ENCODE assay signal across 19 cellular contexts in the genomic region with DNA sequence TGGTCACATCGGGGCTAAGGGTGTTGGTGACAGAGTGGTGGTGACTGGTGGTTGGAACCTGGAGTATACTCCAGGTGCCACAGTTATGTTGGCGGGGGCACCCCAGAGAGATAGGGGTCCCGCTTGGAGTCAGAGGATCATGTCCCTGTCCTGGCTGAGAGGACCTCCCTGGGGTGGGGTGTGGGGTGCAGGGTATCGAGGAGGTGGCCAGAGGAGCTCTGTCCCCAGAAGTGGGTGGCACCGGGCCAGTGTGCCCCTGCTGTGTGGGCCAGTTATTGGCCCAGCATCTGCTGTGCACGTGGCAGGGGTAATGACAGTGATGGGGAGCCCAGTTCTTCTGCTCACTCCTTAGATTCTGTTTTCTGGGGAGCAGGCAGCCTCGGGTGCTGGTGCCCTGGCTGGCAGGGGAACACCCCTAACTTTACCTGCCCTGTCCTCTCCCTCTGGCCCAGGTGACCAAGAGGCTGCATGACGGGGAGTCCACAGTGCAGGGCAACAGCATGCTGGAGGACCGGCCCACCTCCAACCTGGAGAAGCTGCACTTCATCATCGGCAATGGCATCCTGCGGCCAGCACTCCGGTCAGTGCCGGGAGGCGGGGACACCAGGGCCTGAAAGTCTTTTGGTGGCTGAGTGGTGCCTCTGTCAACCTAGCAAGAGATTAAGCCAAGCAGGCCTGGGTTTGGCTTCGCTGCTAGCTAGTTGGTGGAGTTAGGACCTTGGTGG. TPM values are rescaled to one million over a fixed set of nuclear protein-coding genes. Genes with fewer than 3 reads are reported as not detected.
DNase-seq lines count a peak whose midpoint lies in the region; ATAC-seq, FAIRE-seq and TF ChIP-seq lines count a peak whose summit lies in the region.
"Had no signal": no experiment of that assay in that cellular context is flagged by ENCODE, and none has a peak within 500 bp of the region (broad histone marks: within the 10 kb centered on the region; RNA-seq: fewer than 3 reads in every experiment).

No MANE protein-coding gene starts in this region.

- no peak overlapping the region for H3K18ac ChIP-seq in neuronal stem cell (ENCODE audit: low read length)

- peak overlapping the region; percentile 58 for H3K23ac ChIP-seq in neuronal stem cell (ENCODE audit: low read depth, low read length, poor library complexity)

- H3K36me3 ChIP-seq in neuronal stem cell (replicated peaks in 1 of 2; ENCODE audit: control insufficient read depth in 2 of 2, insufficient read depth in 2 of 2, low read length in 2 of 2) (no peaks in the 10 kb centered on the region), A673 (ENCODE audit: insufficient read depth, low read length, poor library complexity, severe bottlenecking) (no peaks in the 10 kb centered on the region)

- no peak overlapping the region for H4K8ac ChIP-seq in neuronal stem cell (ENCODE audit: low read depth, low read length)

- H3K4me3 ChIP-seq in neuronal stem cell (ENCODE audit: low read length in 2 of 2) (no peak overlapping the region), A673 (ENCODE audit: low read depth, low read length, poor library complexity, severe bottlenecking) (no peak overlapping the region)
- H3K4me3 ChIP-seq: A549, GM23338 had no signal

- no peaks in the 10 kb centered on the region for H3K9me3 ChIP-seq in neuronal stem cell (replicated peaks in 1 of 2; ENCODE audit: control insufficient read depth in 2 of 2, insufficient read depth in 1 of 2, low read depth in 1 of 2, low read length in 2 of 2)
- H3K9me3 ChIP-seq in A673 (ENCODE audit: low read depth, low read length, poor library complexity, severe bottlenecking): no peaks in the 10 kb centered on the region
- H3K9me3 ChIP-seq: A549 had no signal

- H2BK15ac ChIP-seq in neuronal stem cell (ENCODE audit: low read length): no peak overlapping the region

- no peak overlapping the region for H2BK120ac ChIP-seq in neuronal stem cell (ENCODE audit: low read depth, low read length)

- H3K4me1 ChIP-seq in neuronal stem cell (ENCODE audit: control insufficient read depth in 2 of 2, insufficient read depth in 1 of 2, low read depth in 1 of 2, low read length in 2 of 2) (no peaks in the 10 kb centered on the region), A673 (ENCODE audit: insufficient read depth, low read length, poor library complexity, severe bottlenecking) (no peaks in the 10 kb centered on the region)
- H3K4me1 ChIP-seq: A549 had no signal

- no TSS peak for BruUV-seq in A673 (replicated peaks; lab: Mats Ljungman, UMichigan)

- H3K9ac ChIP-seq in neuronal stem cell (ENCODE audit: low read depth, low read length, poor library complexity): no peak overlapping the region

- FAIRE-seq in HTR-8/SVneo (lab: Jason Lieb, UNC): peak; percentile 46
- FAIRE-seq: A549, GM12891, GM18507 had no signal

- peak overlapping the region; percentile 3 for H2AK5ac ChIP-seq in neuronal stem cell (ENCODE audit: low read depth, low read length)

- no CpG with 5 or more reads among the region's 15 CpGs for WGBS in neuronal stem cell (ENCODE audit: extremely low coverage in 2 of 2, insufficient read length in 2 of 2, insufficient replicate concordance in 1 of 2), 2 donors

- intact Hi-C loops in Right ventricle myocardium inferior (cut with DNase I) (no loop called here), cardiac septum (cut with DNase I) (no loop called here), A673 (cut with micrococcal nuclease; ENCODE audit: unreplicated experiment) (no loop called here)

- ATAC-seq in Right ventricle myocardium inferior: no peak
- ATAC-seq: GM23338, HCT116 had no signal

- peak; percentile 62 for DNase-seq in Right ventricle myocardium inferior (ENCODE audit: missing footprints)
- no peak for DNase-seq in cardiac septum (ENCODE audit: low spot score)
- DNase-seq in HTR-8/SVneo (ENCODE audit: insufficient read length, low spot score): no peak
- no peak for DNase-seq in neuronal stem cell (ENCODE audit: low spot score)
- no peak for DNase-seq in A673 (ENCODE audit: low spot score)
- DNase-seq in A172 (ENCODE audit: low spot score): no peak
- DNase-seq: Calu3; CD4-positive, alpha-beta memory T cell; COR-L47; DMS53; DMS79 treated with DMSO at 0.1 percent for 48 hours; GF-D8; H9 had no signal

- H3K79me1 ChIP-seq in neuronal stem cell (ENCODE audit: low read depth, low read length): no peaks in the 10 kb centered on the region

- POLR2A ChIA-PET in A673 (lab: Charles Lee; ENCODE audit: low non-redundant PET): no interaction called here

- no peak for TF ChIP-seq CTCF in A673 (conservative IDR thresholded peaks at IDR 0.05; ENCODE audit: low read depth, low read length)

- CTCF ChIA-PET in A673 (lab: Charles Lee): no interaction called here

- no peak overlapping the region for H4K91ac ChIP-seq in neuronal stem cell (ENCODE audit: low read depth, low read length, poor library complexity)

- no peak overlapping the region for H2AFZ ChIP-seq in neuronal stem cell (ENCODE audit: low read length)
- H2AFZ ChIP-seq: GM23338 had no signal

- no peak overlapping the region for H2BK12ac ChIP-seq in neuronal stem cell (ENCODE audit: low read length)

- H3K14ac ChIP-seq in neuronal stem cell (ENCODE audit: low read length): no peak overlapping the region

- H3K27ac ChIP-seq in neuronal stem cell (replicated peaks; ENCODE audit: low read length) (no peak overlapping the region), A673 (ENCODE audit: low read depth, low read length, poor library complexity, severe bottlenecking) (no peak overlapping the region)
- H3K27ac ChIP-seq: 22Rv1, A549 had no signal

- H3K27me3 ChIP-seq in neuronal stem cell (ENCODE audit: control insufficient read depth in 3 of 3, insufficient read depth in 3 of 3, low read depth in 1 of 3, low read length in 3 of 3): no peaks in the 10 kb centered on the region
- no peaks in the 10 kb centered on the region for H3K27me3 ChIP-seq in A673 (replicated peaks; ENCODE audit: insufficient read depth, low read depth, low read length, poor library complexity)

- no peak overlapping the region for H2BK5ac ChIP-seq in neuronal stem cell (ENCODE audit: low read length)

- H3K4ac ChIP-seq in neuronal stem cell (ENCODE audit: low read length): no peak overlapping the region

- H3K4me2 ChIP-seq in neuronal stem cell (ENCODE audit: insufficient read depth, low read length, poor library complexity, severe bottlenecking): no peak overlapping the region
- H3K4me2 ChIP-seq: A549, GM23338 had no signal

RNA-seq across cellular contexts. Expression of a gene that starts 56.3 kb away (rescaled TPM):
- total RNA-seq in Right ventricle myocardium inferior (7.0 TPM), cardiac septum (3.0 TPM), A673 (2021) (not detected in 2 replicates)
- 0.71 TPM for polyA plus RNA-seq in neuronal stem cell (2013, experiment 1 of 2)
- polyA plus RNA-seq in neuronal stem cell (2013, experiment 2 of 2): 0.60 TPM
- total RNA-seq in A172 (2014; rRNA removed; shearing (Covaris generic)): 0.05 TPM in 1 of 2 replicates, not detected in the other
